9 cellular contexts compared by ENCODE assay signal in the genomic region with DNA sequence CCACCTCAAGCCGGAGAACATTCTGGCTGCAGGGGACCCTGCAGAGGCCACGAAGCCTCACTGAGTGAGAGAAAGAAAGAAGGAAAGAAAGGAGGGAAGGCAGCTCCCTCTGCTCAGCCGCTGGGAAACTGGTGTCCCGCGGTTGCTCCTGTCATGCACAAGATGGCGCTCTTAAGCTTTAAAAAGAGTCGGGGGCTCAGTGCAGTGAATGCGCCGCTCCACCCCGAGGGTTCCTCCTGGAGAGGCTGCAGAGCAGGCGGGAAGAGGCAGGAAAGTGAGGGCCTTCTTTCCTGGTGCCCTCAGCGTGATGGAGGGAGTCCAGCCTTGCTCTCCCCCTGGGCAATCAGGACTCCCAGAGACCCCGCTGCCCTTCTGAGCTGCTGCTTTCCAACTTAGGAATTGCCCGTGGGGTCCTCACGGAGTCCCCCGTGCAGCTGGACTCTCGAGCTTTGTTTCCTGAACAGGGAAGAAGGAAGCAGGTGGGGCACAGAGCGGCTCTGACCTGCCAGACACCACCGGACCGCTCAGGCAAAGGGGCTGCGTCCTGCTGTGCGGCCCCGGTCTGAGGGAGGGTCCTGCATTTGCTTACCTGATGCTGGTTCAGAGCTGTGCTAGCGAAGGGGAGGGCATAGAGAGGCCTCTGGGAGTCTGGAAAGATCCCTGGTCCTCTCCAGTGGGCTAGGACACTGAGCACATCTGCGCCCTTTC.
DNase-seq lines count a peak whose midpoint lies in the region; ATAC-seq, FAIRE-seq and TF ChIP-seq lines count a peak whose summit lies in the region.
"Had no signal": no experiment of that assay in that cellular context is flagged by ENCODE, and none has a peak within 500 bp of the region (broad histone marks: within the 10 kb centered on the region; RNA-seq: fewer than 3 reads in every experiment).

No MANE protein-coding gene starts in this region.

- no peaks in the 10 kb centered on the region for H4K20me1 ChIP-seq in K562 (replicated peaks; ENCODE audit: control insufficient read depth, insufficient read depth, low read length)

- TF ChIP-seq EP300 in K562 (IDR thresholded peaks at IDR 0.05; ENCODE audit: low read length), result no peak
- no peak for TF ChIP-seq EP300 in stomach (IDR thresholded peaks at IDR 0.05)

- no peaks in the 10 kb centered on the region for H3K4me1 ChIP-seq in K562 (replicated peaks in 1 of 2; ENCODE audit: control insufficient read depth in 2 of 2, insufficient read depth in 2 of 2, low read length in 2 of 2)
- H3K4me1 ChIP-seq in mesenchymal stem cell (ENCODE audit: control insufficient read depth, insufficient read depth, low read depth, low read length), result no peaks in the 10 kb centered on the region
- no peaks in the 10 kb centered on the region for H3K4me1 ChIP-seq in stomach

- no peaks in the 10 kb centered on the region for H3K9me3 ChIP-seq in K562 (replicated peaks; ENCODE audit: control insufficient read depth, insufficient read depth, low read depth, low read length)
- H3K9me3 ChIP-seq in mesenchymal stem cell (ENCODE audit: control insufficient read depth, low read length), result no peaks in the 10 kb centered on the region
- H3K9me3 ChIP-seq in stomach, result no peaks in the 10 kb centered on the region

- BruUV-seq in K562 (replicated peaks; lab: Mats Ljungman, UMichigan), result no TSS peak

- peak; percentile 11 to 68; a peak in 2 of 4 replicates for TF ChIP-seq RAD21 in K562 (CRISPR knock-in tag; conservative IDR thresholded peaks at IDR 0.05 in 1 of 2, IDR thresholded peaks at IDR 0.05 in 1 of 2)

- H4K8ac ChIP-seq in mesenchymal stem cell (ENCODE audit: low read length), result no peak overlapping the region

- no peak for TF ChIP-seq POLR2A in K562 (conservative IDR thresholded peaks at IDR 0.05)
- TF ChIP-seq POLR2A in stomach (IDR thresholded peaks at IDR 0.05), result no peak

- FAIRE-seq in K562 (lab: Jason Lieb, UNC), result peak; percentile 69
- no peak for FAIRE-seq in RCC 7860 (lab: Jason Lieb, UNC)

- no peak overlapping the region for H2BK5ac ChIP-seq in mesenchymal stem cell (ENCODE audit: low read depth, low read length, poor library complexity, severe bottlenecking)

- H3K9ac ChIP-seq in K562 (ENCODE audit: insufficient read depth in 1 of 2, low read depth in 2 of 2, low read length in 2 of 2) (no peak overlapping the region), mesenchymal stem cell (ENCODE audit: low read length) (no peak overlapping the region)

- H2BK15ac ChIP-seq in mesenchymal stem cell (ENCODE audit: low read depth, poor library complexity, severe bottlenecking), result no peak overlapping the region

- H4K91ac ChIP-seq in mesenchymal stem cell (ENCODE audit: low read length), result no peak overlapping the region

- TF ChIP-seq CTCF in K562 (IDR thresholded peaks at IDR 0.05 in 2 of 3, conservative IDR thresholded peaks at IDR 0.05 in 1 of 3; ENCODE audit: insufficient read depth in 2 of 3, low read depth in 1 of 3, low read length in 3 of 3) (peak; percentile 62 to 68 (median 66)), stomach (IDR thresholded peaks at IDR 0.05) (no peak)

- DNase-seq in NCI-H82 (lab: John Stamatoyannopoulos, UW), result peak; percentile 62
- DNase-seq in NCI-H82 treated with DMSO at 0.1 percent for 48 hours (lab: John Stamatoyannopoulos, UW; ENCODE audit: unreplicated experiment), result no peak
- peak; percentile 61 for DNase-seq in NCI-H1092 (lab: John Stamatoyannopoulos, UW)
- peak; percentile 38 to 56 (median 42) for DNase-seq in K562 (ENCODE audit: extremely low read depth in 1 of 4, low spot score in 3 of 4)
- DNase-seq in mesenchymal stem cell, result peak; percentile 3
- no peak for DNase-seq in central memory CD4-positive, alpha-beta T cell
- DNase-seq in stomach, result no peak
- no peak for DNase-seq in RCC 7860 (ENCODE audit: low spot score)
- DNase-seq: CD4-positive, CD25-positive, alpha-beta regulatory T cell had no signal

- POLR2A ChIA-PET in K562 (lab: Yijun Ruan, JAX), result interaction anchor here (0.5 kb wide), 2 partner anchors 11 to 321 kb away, joined by 3 read pairs; no protein-coding TSS in a partner anchor

- intact Hi-C loops in K562 (cut with micrococcal nuclease) (loop anchor here (5.0 kb wide), 2 partner anchors 474 to 594 kb away; no protein-coding TSS in a partner anchor), stomach (cut with DNase I; ENCODE audit: low total_unique reads) (loop anchor here (10.0 kb wide), 1 partner anchor 1707 kb away; no protein-coding TSS in a partner anchor)

- no peak overlapping the region for H3K23ac ChIP-seq in mesenchymal stem cell (ENCODE audit: low read length in 2 of 2)

- no peak overlapping the region for H2BK12ac ChIP-seq in mesenchymal stem cell (ENCODE audit: low read length in 2 of 2)

- no peak overlapping the region for H3K18ac ChIP-seq in mesenchymal stem cell (ENCODE audit: low read depth in 1 of 2, low read length in 2 of 2)

- no peak overlapping the region for H2AK5ac ChIP-seq in mesenchymal stem cell (ENCODE audit: low read length, severe bottlenecking)

- peak overlapping the region in 1 of 2 experiments; percentile 84 for H3K14ac ChIP-seq in mesenchymal stem cell (ENCODE audit: low read length in 2 of 2)

- no peaks in the 10 kb centered on the region for H3K79me1 ChIP-seq in mesenchymal stem cell (replicated peaks; ENCODE audit: low read length, poor library complexity, severe bottlenecking)

- no peaks in the 10 kb centered on the region for H3K36me3 ChIP-seq in K562 (ENCODE audit: control insufficient read depth, insufficient read depth, low read length)
- no peaks in the 10 kb centered on the region for H3K36me3 ChIP-seq in mesenchymal stem cell (ENCODE audit: control insufficient read depth in 1 of 2, insufficient read depth in 2 of 2, low read depth in 1 of 2, low read length in 2 of 2)
- no peaks in the 10 kb centered on the region for H3K36me3 ChIP-seq in stomach

- H3K4me2 ChIP-seq in K562 (ENCODE audit: insufficient read depth, low read length) (no peak overlapping the region), mesenchymal stem cell (ENCODE audit: low read length, poor library complexity, severe bottlenecking) (no peak overlapping the region)

- H3K27me3 ChIP-seq in K562 (ENCODE audit: control insufficient read depth in 2 of 2, insufficient read depth in 2 of 2, low read length in 2 of 2) (peaks cover 0 to 28% of the 10 kb centered on the region in 2 experiments; a peak in 2 of 5 replicates), mesenchymal stem cell (ENCODE audit: control insufficient read depth in 1 of 2, insufficient read depth in 1 of 2, low read length in 2 of 2) (peaks cover under 1 to 61% of the 10 kb centered on the region in 2 experiments), stomach (peaks cover 0 to 72% (median 39%) of the 10 kb centered on the region in 3 donors)

- WGBS in K562 (ENCODE audit: insufficient coverage, low coverage, missing lambda C conversion rate), result 16% methylated on average over 19 of the region's 25 CpGs
- 44% methylated on average over 25 of the region's 25 CpGs for WGBS in mesenchymal stem cell
- 32 to 39% (median 35%) methylated on average over 24 to 25 of the region's 25 CpGs for WGBS in stomach, 5 donors

- no peak overlapping the region for H2BK120ac ChIP-seq in mesenchymal stem cell (ENCODE audit: low read depth, low read length)

- CTCF ChIA-PET in K562 (lab: Yijun Ruan, JAX; ENCODE audit: low intra/inter-chr PET ratio), result interaction anchor here (0.6 to 1.4 kb wide), 3 partner anchors 472 to 592 kb away, joined by 3 to 4 read pairs (median 3); no protein-coding TSS in a partner anchor

- no peaks in the 10 kb centered on the region for H3K79me2 ChIP-seq in K562 (ENCODE audit: control insufficient read depth, insufficient read depth, low read length)

- H3K27ac ChIP-seq in K562 (ENCODE audit: extremely low read depth, low read depth, low read length) (no peak overlapping the region), mesenchymal stem cell (ENCODE audit: low read length, poor library complexity, severe bottlenecking) (no peak overlapping the region), stomach (no peak overlapping the region)

- H3K4ac ChIP-seq in mesenchymal stem cell (ENCODE audit: low read depth in 1 of 2, low read length in 2 of 2), result no peak overlapping the region

- in situ Hi-C loops in K562 (cut with MboI), result loop anchor here (25.0 kb wide), 1 partner anchor 594 kb away; no protein-coding TSS in a partner anchor

- H2AFZ ChIP-seq in K562 (ENCODE audit: low read depth, low read length), result no peak overlapping the region
- no peak overlapping the region for H2AFZ ChIP-seq in mesenchymal stem cell (ENCODE audit: low read depth, low read length)

- no peak overlapping the region for H3K4me3 ChIP-seq in K562
- H3K4me3 ChIP-seq in mesenchymal stem cell (ENCODE audit: insufficient read depth in 1 of 2, low read depth in 1 of 2, low read length in 2 of 2), result no peak overlapping the region
- no peak overlapping the region for H3K4me3 ChIP-seq in stomach

- H3K9me1 ChIP-seq in K562 (ENCODE audit: control insufficient read depth, insufficient read depth, low read length), result no peaks in the 10 kb centered on the region

- ATAC-seq in K562, result peak; percentile 96

TF ChIP-seq in K562, 482 proteins besides CTCF, POLR2A, EP300 and RAD21 (continues in another document):
- peak; percentile 48 for TF ChIP-seq RBM39 (optimal IDR thresholded peaks at IDR 0.05; ENCODE audit: low read depth, low read length)
- TF ChIP-seq, protein P1, sequence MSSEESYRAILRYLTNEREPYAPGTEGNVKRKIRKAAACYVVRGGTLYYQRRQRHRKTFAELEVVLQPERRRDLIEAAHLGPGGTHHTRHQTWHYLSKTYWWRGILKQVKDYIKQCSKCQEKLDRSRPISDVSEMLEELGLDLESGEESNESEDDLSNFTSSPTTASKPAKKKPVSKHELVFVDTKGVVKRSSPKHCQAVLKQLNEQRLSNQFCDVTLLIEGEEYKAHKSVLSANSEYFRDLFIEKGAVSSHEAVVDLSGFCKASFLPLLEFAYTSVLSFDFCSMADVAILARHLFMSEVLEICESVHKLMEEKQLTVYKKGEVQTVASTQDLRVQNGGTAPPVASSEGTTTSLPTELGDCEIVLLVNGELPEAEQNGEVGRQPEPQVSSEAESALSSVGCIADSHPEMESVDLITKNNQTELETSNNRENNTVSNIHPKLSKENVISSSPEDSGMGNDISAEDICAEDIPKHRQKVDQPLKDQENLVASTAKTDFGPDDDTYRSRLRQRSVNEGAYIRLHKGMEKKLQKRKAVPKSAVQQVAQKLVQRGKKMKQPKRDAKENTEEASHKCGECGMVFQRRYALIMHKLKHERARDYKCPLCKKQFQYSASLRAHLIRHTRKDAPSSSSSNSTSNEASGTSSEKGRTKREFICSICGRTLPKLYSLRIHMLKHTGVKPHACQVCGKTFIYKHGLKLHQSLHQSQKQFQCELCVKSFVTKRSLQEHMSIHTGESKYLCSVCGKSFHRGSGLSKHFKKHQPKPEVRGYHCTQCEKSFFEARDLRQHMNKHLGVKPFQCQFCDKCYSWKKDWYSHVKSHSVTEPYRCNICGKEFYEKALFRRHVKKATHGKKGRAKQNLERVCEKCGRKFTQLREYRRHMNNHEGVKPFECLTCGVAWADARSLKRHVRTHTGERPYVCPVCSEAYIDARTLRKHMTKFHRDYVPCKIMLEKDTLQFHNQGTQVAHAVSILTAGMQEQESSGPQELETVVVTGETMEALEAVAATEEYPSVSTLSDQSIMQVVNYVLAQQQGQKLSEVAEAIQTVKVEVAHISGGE (CRISPR knock-in tag; IDR thresholded peaks at IDR 0.05), result no peak
- peak; percentile 27; the same call in 1 of the 2 replicates for TF ChIP-seq STAG1 (CRISPR knock-in tag; IDR thresholded peaks at IDR 0.05; ENCODE audit: borderline replicate concordance)
- TF ChIP-seq HNRNPL (IDR thresholded peaks at IDR 0.05; ENCODE audit: low read depth, low read length), result no peak

Comparison
In these comparisons a context has a peak if more than half of its experiments do, and no peak if none do; other contexts are left out.
1. DNase-seq: peak in NCI-H82 (single experiment), NCI-H1092 (single experiment), K562 (4 of 4) and mesenchymal stem cell (single experiment); none in NCI-H82 treated with DMSO at 0.1 percent for 48 hours (single experiment), central memory CD4-positive, alpha-beta T cell (single experiment), stomach (single experiment) and RCC 7860 (single experiment).
2. CTCF ChIP-seq: peak in K562 (3 of 3); none in stomach (0 of 7).